ENCODE assay signal across 15 cellular contexts in genomic region chr20:42792052-42792451, GRCh38.
"Had no signal": no experiment of that assay in that cellular context is flagged by ENCODE, and none has a peak within 500 bp of the region (broad histone marks: within the 10 kb centered on the region; RNA-seq: fewer than 3 reads in every experiment).

No MANE protein-coding gene starts in this region.

- H3K9me3 ChIP-seq: heart right ventricle, left lung, psoas muscle, thyroid gland had no signal

- DNase-seq: cortex of kidney; effector memory CD4-positive, alpha-beta T cell; heart right ventricle; islet precursor cell; left lung; psoas muscle; stimulated activated CD4-positive, alpha-beta T cell treated with anti-CD3 and anti-CD28 coated beads, Interleukin-2, amount 100 ng/mL, for 24 hours; stimulated activated CD4-positive, alpha-beta T cell treated with anti-CD3 and anti-CD28 coated beads, Interleukin-4, amount 100 ng/mL, for 4 hours; stimulated activated naive B cell treated with anti-CD40 and anti-IgM and Interleukin-4, amounts not matched to agents 10 μg/mL and 1 μg/mL and 100 μg/mL, for 72 hours; stimulated activated naive CD8-positive, alpha-beta T cell treated with anti-CD3 and anti-CD28 coated beads, Interleukin-15, amount 100 ng/mL, for 72 hours; thyroid gland had no signal

- ATAC-seq: esophagus mucosa; heart right ventricle; left lung; psoas muscle; sciatic nerve; stimulated activated naive B cell treated with anti-CD40 and anti-IgM and Interleukin-4, amounts not matched to agents 10 μg/mL and 1 μg/mL and 100 μg/mL, for 72 hours; stimulated activated naive CD8-positive, alpha-beta T cell treated with anti-CD3 and anti-CD28 coated beads, Interleukin-15, amount 100 ng/mL, for 72 hours had no signal

- H3K4me3 ChIP-seq: heart right ventricle, left lung, lung, psoas muscle, thyroid gland had no signal

- H3K27ac ChIP-seq: heart right ventricle, left lung, parathyroid adenoma, psoas muscle, thyroid gland had no signal

- H2AFZ ChIP-seq: parathyroid adenoma had no signal

- H3K36me3 ChIP-seq: heart right ventricle, left lung, thyroid gland had no signal

- H3K4me1 ChIP-seq: heart right ventricle, left lung, psoas muscle, thyroid gland had no signal

- H3K9ac ChIP-seq: parathyroid adenoma had no signal

- H3K27me3 ChIP-seq: thyroid gland had no signal
